23 cellular contexts compared by ENCODE assay signal in the genomic region with DNA sequence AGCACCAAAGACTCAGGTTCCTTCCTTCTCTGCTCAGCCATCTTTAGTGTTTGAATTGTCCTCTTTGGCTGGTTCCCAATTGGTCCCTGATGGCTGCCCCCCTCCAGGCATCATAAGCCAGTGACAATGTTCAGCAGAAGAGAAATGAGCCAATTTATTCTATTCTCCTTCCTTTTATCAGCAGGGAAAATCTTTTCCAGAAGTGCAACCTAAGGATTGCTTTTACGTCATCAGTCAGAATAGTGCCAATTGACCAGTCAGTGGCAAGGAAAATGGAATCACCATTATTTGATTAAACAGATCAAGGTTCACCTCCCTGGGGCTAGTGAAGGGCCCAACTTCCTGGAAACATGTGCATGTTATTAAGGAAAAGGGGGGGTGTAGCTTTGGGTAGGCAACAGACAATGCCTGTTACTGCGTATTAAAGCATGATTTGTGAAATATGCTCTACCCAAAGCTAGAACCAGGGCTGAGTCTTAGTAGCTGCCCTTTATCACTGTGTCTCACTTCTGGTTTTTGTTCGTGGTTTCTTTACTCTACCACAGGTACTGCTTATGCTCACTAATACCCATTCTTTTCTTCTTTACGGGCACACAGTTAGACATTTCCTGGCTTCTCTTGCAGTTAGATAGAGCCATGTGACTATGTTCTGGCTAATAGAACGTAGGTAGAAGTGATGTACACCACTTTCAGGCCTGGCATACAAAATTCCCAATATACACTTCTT. TPM values are rescaled to one million over a fixed set of nuclear protein-coding genes. Genes with fewer than 3 reads are reported as not detected.
"Had no signal": no experiment of that assay in that cellular context is flagged by ENCODE, and none has a peak within 500 bp of the region (broad histone marks: within the 10 kb centered on the region; RNA-seq: fewer than 3 reads in every experiment).

No MANE protein-coding gene starts in this region.

- H3K36me3 ChIP-seq: MG63, SJSA1 had no signal

- H3K9me3 ChIP-seq: MG63 had no signal

- H3K27me3 ChIP-seq: MG63 had no signal

- H3K4me3 ChIP-seq: MG63, SJSA1, SK-N-MC had no signal

- DNase-seq: KBM-7, MG63, NCI-H1092, NCI-H1105 treated with DMSO at 0.1 percent for 48 hours, NCI-H1417 treated with DMSO at 0.1 percent for 48 hours, NCI-H146, NCI-H1694 treated with DMSO at 0.1 percent for 48 hours, NCI-H1930, NCI-H2081, NCI-H2107, NCI-H2227 treated with DMSO at 0.1 percent for 48 hours, NCI-H524, NCI-H526 treated with DMSO at 0.1 percent for 48 hours, NCI-H748 treated with DMSO at 0.1 percent for 48 hours, Right ventricle myocardium superior, RPMI8226, SIG-M5 had no signal

- FAIRE-seq: HTR-8/SVneo, RCC 7860 had no signal

- H3K27ac ChIP-seq: HL-60, SJSA1, SK-N-MC had no signal

- H3K4me1 ChIP-seq: SJSA1 had no signal

RNA-seq across cellular contexts. Expression of a gene that starts 12.6 kb away (rescaled TPM):
- total RNA-seq: NCI-H460, Right ventricle myocardium superior, SJSA1 had no signal
